11 cellular contexts compared by ENCODE assay signal in genomic region chr2:102065675-102066252, GRCh38.
A peak's percentile ranks its signal among the peaks of the same experiment; 100 is the strongest.
DNase-seq lines count a peak whose midpoint lies in the region; ATAC-seq and TF ChIP-seq lines count a peak whose summit lies in the region.
"Had no signal": no experiment of that assay in that cellular context is flagged by ENCODE, and none has a peak within 500 bp of the region (broad histone marks: within the 10 kb centered on the region; RNA-seq: fewer than 3 reads in every experiment).

No MANE protein-coding gene starts in this region.

- POLR2A ChIA-PET in MCF 10A (lab: Yijun Ruan, JAX) = interaction anchor here (0.7 to 5.0 kb wide), 3 partner anchors 16 to 100 kb away, joined by 3 to 41 read pairs (median 3); no protein-coding TSS in a partner anchor

- 26% methylated on average over 11 of the region's 12 CpGs for WGBS in mesenchymal stem cell

- H3K23ac ChIP-seq in mesenchymal stem cell (ENCODE audit: low read length in 2 of 2) = peak overlapping the region in 1 of 2 experiments; percentile 48

- H3K27me3 Mint-ChIP-seq in activated T-cell treated with anti-CD3 and anti-CD28 coated beads, Interleukin-2, amount 50 U/mL, for 24 hours = no peaks in the 10 kb centered on the region
- H3K27me3 Mint-ChIP-seq in MCF 10A (ENCODE audit: insufficient read depth, unreplicated experiment) = no peaks in the 10 kb centered on the region
- H3K27me3 Mint-ChIP-seq: activated naive CD4-positive, alpha-beta T cell treated with anti-CD3 and anti-CD28 coated beads, Interleukin-2, amount 50 U/mL, for 24 hours had no signal

- no peaks in the 10 kb centered on the region for H3K27me3 ChIP-seq in mesenchymal stem cell (ENCODE audit: control insufficient read depth in 1 of 2, insufficient read depth in 1 of 2, low read length in 2 of 2)
- H3K27me3 ChIP-seq in vagina = no peaks in the 10 kb centered on the region

- no peak for ATAC-seq in GM21786 (IDR thresholded peaks at IDR 0.05; ENCODE audit: unreplicated experiment)

- no peak overlapping the region for H2BK5ac ChIP-seq in mesenchymal stem cell (ENCODE audit: low read depth, low read length, poor library complexity, severe bottlenecking)

- H3K9me3 ChIP-seq in mesenchymal stem cell (ENCODE audit: control insufficient read depth, low read length) (peaks cover 2% of the 10 kb centered on the region), vagina (no peaks in the 10 kb centered on the region)

- H3K79me1 ChIP-seq in mesenchymal stem cell (replicated peaks; ENCODE audit: low read length, poor library complexity, severe bottlenecking) = no peaks in the 10 kb centered on the region

- H2AK5ac ChIP-seq in mesenchymal stem cell (ENCODE audit: low read length, severe bottlenecking) = no peak overlapping the region

- H2AFZ ChIP-seq in mesenchymal stem cell (ENCODE audit: low read depth, low read length) = no peak overlapping the region

- H3K4me3 ChIP-seq in mesenchymal stem cell (ENCODE audit: insufficient read depth in 1 of 2, low read depth in 1 of 2, low read length in 2 of 2) (peak overlapping the region in 1 of 2 experiments; percentile 69), vagina (no peak overlapping the region)

- peaks cover 52% of the 10 kb centered on the region for H3K4me1 Mint-ChIP-seq in activated T-cell treated with anti-CD3 and anti-CD28 coated beads, Interleukin-2, amount 50 U/mL, for 24 hours (ENCODE audit: low read depth)
- H3K4me1 Mint-ChIP-seq in MCF 10A (ENCODE audit: insufficient read depth, unreplicated experiment) = peaks cover 42% of the 10 kb centered on the region
- H3K4me1 Mint-ChIP-seq: immature natural killer cell had no signal

- TF ChIP-seq CTCF in MCF 10A (IDR thresholded peaks at IDR 0.05; ENCODE audit: unreplicated experiment) (no peak), vagina (IDR thresholded peaks at IDR 0.05) (no peak)

- CTCF ChIA-PET in MCF 10A (lab: Yijun Ruan, JAX) = interaction anchor here (0.7 to 2.0 kb wide), 4 partner anchors 8 to 49 kb away, joined by 3 to 8 read pairs (median 4); no protein-coding TSS in a partner anchor

- no peaks in the 10 kb centered on the region for H3K36me3 Mint-ChIP-seq in activated T-cell treated with anti-CD3 and anti-CD28 coated beads, Interleukin-2, amount 50 U/mL, for 24 hours (ENCODE audit: low read depth)
- no peaks in the 10 kb centered on the region for H3K36me3 Mint-ChIP-seq in MCF 10A (ENCODE audit: insufficient read depth, unreplicated experiment)
- H3K36me3 Mint-ChIP-seq: activated naive CD4-positive, alpha-beta T cell treated with anti-CD3 and anti-CD28 coated beads, Interleukin-2, amount 50 U/mL, for 24 hours; immature natural killer cell had no signal

- intact Hi-C loops in MCF 10A (cut with micrococcal nuclease) = no loop called here
- intact Hi-C loops in vagina (cut with DNase I) = no loop called here

- H3K9me3 Mint-ChIP-seq in activated T-cell treated with anti-CD3 and anti-CD28 coated beads, Interleukin-2, amount 50 U/mL, for 24 hours = peaks cover 2% of the 10 kb centered on the region
- peaks cover 12% of the 10 kb centered on the region for H3K9me3 Mint-ChIP-seq in MCF 10A (ENCODE audit: unreplicated experiment)
- H3K9me3 Mint-ChIP-seq: immature natural killer cell had no signal

- H3K18ac ChIP-seq in mesenchymal stem cell (ENCODE audit: low read depth in 1 of 2, low read length in 2 of 2) = peak overlapping the region; percentile 94 to 100

- peak overlapping the region; percentile 100 for H4K8ac ChIP-seq in mesenchymal stem cell (ENCODE audit: low read length)

- H3K4ac ChIP-seq in mesenchymal stem cell (ENCODE audit: low read depth in 1 of 2, low read length in 2 of 2) = peak overlapping the region; percentile 93 to 100

- DNase-seq in activated T-cell treated with anti-CD3 and anti-CD28 coated beads, Interleukin-2, amount 50 U/mL, for 24 hours = no peak
- DNase-seq in activated T-cell treated with anti-CD3 and anti-CD28 coated beads, Interleukin-2, amount 50 U/mL, for 1 hour = no peak
- peak; percentile 96 for DNase-seq in MCF 10A (ENCODE audit: unreplicated experiment)
- peak; percentile 91 for DNase-seq in mesenchymal stem cell
- DNase-seq in vagina (ENCODE audit: extremely low spot score in 2 of 2) = peak in 1 of 2 donors; percentile 86
- DNase-seq in NCI-H2196 treated with DMSO at 0.1 percent for 48 hours (lab: John Stamatoyannopoulos, UW; ENCODE audit: unreplicated experiment) = no peak
- no peak for DNase-seq in dermis blood vessel endothelial cell
- DNase-seq: immature natural killer cell, SW 1271 had no signal

- H3K9ac ChIP-seq in mesenchymal stem cell (ENCODE audit: low read length) = peak overlapping the region; percentile 91

- peak overlapping the region; percentile 0 for H3K27ac ChIP-seq in mesenchymal stem cell (ENCODE audit: low read length, poor library complexity, severe bottlenecking)
- H3K27ac ChIP-seq in vagina = peak overlapping the region; percentile 95

- peak overlapping the region; percentile 100 for H2BK120ac ChIP-seq in mesenchymal stem cell (ENCODE audit: low read depth, low read length)

- BruUV-seq in MCF 10A (replicated peaks; lab: Mats Ljungman, UMichigan) = no TSS peak

- peak overlapping the region; percentile 80 for H2BK15ac ChIP-seq in mesenchymal stem cell (ENCODE audit: low read depth, poor library complexity, severe bottlenecking)

- no peak overlapping the region for H3K4me2 ChIP-seq in mesenchymal stem cell (ENCODE audit: low read length, poor library complexity, severe bottlenecking)

- H4K91ac ChIP-seq in mesenchymal stem cell (ENCODE audit: low read length) = peak overlapping the region; percentile 100

- no peaks in the 10 kb centered on the region for H3K36me3 ChIP-seq in mesenchymal stem cell (ENCODE audit: control insufficient read depth in 1 of 2, insufficient read depth in 2 of 2, low read depth in 1 of 2, low read length in 2 of 2)
- no peaks in the 10 kb centered on the region for H3K36me3 ChIP-seq in vagina

- no peak overlapping the region for H3K4me3 Mint-ChIP-seq in activated T-cell treated with anti-CD3 and anti-CD28 coated beads, Interleukin-2, amount 50 U/mL, for 24 hours
- no peak overlapping the region for H3K4me3 Mint-ChIP-seq in MCF 10A (ENCODE audit: unreplicated experiment)
- H3K4me3 Mint-ChIP-seq: activated naive CD4-positive, alpha-beta T cell treated with anti-CD3 and anti-CD28 coated beads, Interleukin-2, amount 50 U/mL, for 24 hours; immature natural killer cell had no signal

- H3K4me1 ChIP-seq in mesenchymal stem cell (ENCODE audit: control insufficient read depth, insufficient read depth, low read depth, low read length) (peaks cover 25% of the 10 kb centered on the region), vagina (peaks cover 62% of the 10 kb centered on the region)

- peak overlapping the region; percentile 99 for H2BK12ac ChIP-seq in mesenchymal stem cell (ENCODE audit: low read length in 2 of 2)

- TF ChIP-seq POLR2A in vagina (IDR thresholded peaks at IDR 0.05) = no peak

- H3K27ac Mint-ChIP-seq in activated T-cell treated with anti-CD3 and anti-CD28 coated beads, Interleukin-2, amount 50 U/mL, for 24 hours = peak overlapping the region; percentile 22
- H3K27ac Mint-ChIP-seq in MCF 10A (ENCODE audit: low read depth, unreplicated experiment) = peak overlapping the region; percentile 79
- H3K27ac Mint-ChIP-seq: activated naive CD4-positive, alpha-beta T cell treated with anti-CD3 and anti-CD28 coated beads, Interleukin-2, amount 50 U/mL, for 24 hours; immature natural killer cell had no signal

- peak overlapping the region in 1 of 2 experiments; percentile 50 for H3K14ac ChIP-seq in mesenchymal stem cell (ENCODE audit: low read length in 2 of 2)

Comparison
In these comparisons a context has a peak if more than half of its experiments do, and no peak if none do; other contexts are left out.
1. DNase-seq: peak in MCF 10A (single experiment) and mesenchymal stem cell (single experiment); none in activated T-cell treated with anti-CD3 and anti-CD28 coated beads, Interleukin-2, amount 50 U/mL, for 24 hours (single experiment), activated T-cell treated with anti-CD3 and anti-CD28 coated beads, Interleukin-2, amount 50 U/mL, for 1 hour (single experiment), NCI-H2196 treated with DMSO at 0.1 percent for 48 hours (single experiment) and dermis blood vessel endothelial cell (single experiment).